20 cellular contexts compared by ENCODE assay signal in genomic region chr6:44780161-44780560, GRCh38.
"Had no signal": no experiment of that assay in that cellular context is flagged by ENCODE, and none has a peak within 500 bp of the region (broad histone marks: within the 10 kb centered on the region; RNA-seq: fewer than 3 reads in every experiment).

No MANE protein-coding gene starts in this region.

- H3K4me3 Mint-ChIP-seq: endodermal cell, naive B cell, type B pancreatic cell had no signal

- H3K27ac ChIP-seq: hepatocyte, pancreas, suprapubic skin, thyroid gland, uterus had no signal

- H3K4me3 ChIP-seq: hepatocyte, pancreas, suprapubic skin, thyroid gland, uterus had no signal

- H3K4me1 ChIP-seq: pancreas, suprapubic skin, thyroid gland, uterus had no signal

- H3K79me2 ChIP-seq: hepatocyte had no signal

- H3K27me3 ChIP-seq: hepatocyte, pancreas, suprapubic skin, thyroid gland, uterus had no signal

- H3K9me3 ChIP-seq: pancreas, suprapubic skin, thyroid gland, uterus had no signal

- DNase-seq: dermis blood vessel endothelial cell; effector CD4-positive, alpha-beta T cell; endodermal cell; erythroblast; foreskin melanocyte; kidney glomerular epithelial cell; mesendoderm; naive B cell; small intestine; stimulated activated CD4-positive, alpha-beta T cell treated with anti-CD3 and anti-CD28 coated beads, Interleukin-12 subunit alpha, Interleukin-12 subunit beta, amount 100 ng/mL, for 4 hours; stimulated activated naive CD8-positive, alpha-beta T cell treated with anti-CD3 and anti-CD28 coated beads, Interleukin-15, Interleukin-2, amounts not matched to agents 100 U/mL and 50 U/mL, for 24 hours; uterus had no signal

- H3K27ac Mint-ChIP-seq: endodermal cell, progenitor cell of endocrine pancreas, type B pancreatic cell had no signal

- ATAC-seq: stimulated activated naive CD8-positive, alpha-beta T cell treated with anti-CD3 and anti-CD28 coated beads, Interleukin-15, Interleukin-2, amounts not matched to agents 100 U/mL and 50 U/mL, for 24 hours had no signal

- H3K36me3 ChIP-seq: pancreas, suprapubic skin, thyroid gland, uterus had no signal

- H3K27me3 Mint-ChIP-seq: progenitor cell of endocrine pancreas had no signal

- H3K36me3 Mint-ChIP-seq: naive B cell, type B pancreatic cell had no signal

- FAIRE-seq: colon, endothelial cell of umbilical vein, pancreas, small intestine had no signal

- H2AFZ ChIP-seq: hepatocyte had no signal

- H3K4me2 ChIP-seq: hepatocyte had no signal

- H3K9me3 Mint-ChIP-seq: type B pancreatic cell had no signal
